In the genomic region with DNA sequence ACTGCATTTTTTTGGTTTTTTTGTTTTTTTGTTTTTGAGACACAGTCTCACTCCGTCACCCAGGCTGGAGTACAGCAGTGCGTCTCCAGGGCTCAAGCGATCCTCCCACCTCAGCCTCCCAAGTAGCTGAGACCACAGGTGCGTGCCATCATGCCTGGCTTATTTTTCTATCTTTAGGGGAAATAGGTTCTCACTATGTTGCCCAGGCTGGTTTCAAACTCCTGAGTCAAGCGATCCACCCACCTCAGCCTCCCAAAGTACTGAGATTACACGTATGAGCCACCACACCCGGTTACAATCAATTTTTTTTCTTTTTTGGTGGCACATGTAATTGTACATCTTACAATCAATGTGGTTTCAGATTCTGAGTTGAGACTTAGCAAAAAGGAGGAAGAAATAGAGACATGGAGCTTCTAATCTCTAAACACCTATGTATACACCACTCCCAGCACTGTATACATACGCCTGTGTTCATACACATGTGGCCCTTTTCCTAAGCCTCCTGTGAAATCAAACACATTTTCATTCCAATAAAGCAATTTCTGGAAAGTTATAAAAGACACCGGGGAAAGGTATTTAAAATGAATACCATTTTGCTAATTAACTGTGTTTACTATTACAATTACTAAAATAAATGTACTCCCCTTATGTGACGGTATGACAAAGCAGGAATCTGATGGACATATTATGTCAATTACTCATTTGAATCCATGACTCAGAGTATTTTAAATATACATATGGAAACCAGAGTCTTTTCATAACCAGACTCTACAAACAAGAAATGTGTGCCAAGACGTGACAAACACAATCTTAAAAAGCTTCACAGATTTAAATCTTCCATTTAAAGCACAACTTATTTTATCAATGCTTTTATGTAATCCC, we compare ENCODE assay signal across 10 cellular contexts. TPM values are rescaled to one million over a fixed set of nuclear protein-coding genes. Genes with fewer than 3 reads are reported as not detected.
DNase-seq lines count a peak whose midpoint lies in the region; ATAC-seq and TF ChIP-seq lines count a peak whose summit lies in the region.
"Had no signal": no experiment of that assay in that cellular context is flagged by ENCODE, and none has a peak within 500 bp of the region (broad histone marks: within the 10 kb centered on the region; RNA-seq: fewer than 3 reads in every experiment).

No MANE protein-coding gene starts in this region.

- no peak for TF ChIP-seq CTCF in foreskin fibroblast (IDR thresholded peaks at IDR 0.05; ENCODE audit: low read depth, low read length)

- 77 to 78% methylated on average over 11 of the region's 11 CpGs for WGBS in aorta, 2 donors

- peak overlapping the region; percentile 48 for H3K27ac ChIP-seq in temporal lobe (ENCODE audit: low read depth, low read length)
- H3K27ac ChIP-seq in aorta (ENCODE audit: low read depth in 1 of 2, low read length in 2 of 2) = no peak overlapping the region
- H3K27ac ChIP-seq: hepatocyte had no signal

- H3K27me3 ChIP-seq in aorta (ENCODE audit: control insufficient read depth in 1 of 2, insufficient read depth in 2 of 2, low read length in 1 of 2) = no peaks in the 10 kb centered on the region
- H3K27me3 ChIP-seq: hepatocyte had no signal

- ATAC-seq in aorta (ENCODE audit: low FRiP score) = no peak
- ATAC-seq in HG03108 (IDR thresholded peaks at IDR 0.05; ENCODE audit: unreplicated experiment) = no peak

- no peaks in the 10 kb centered on the region for H3K36me3 ChIP-seq in aorta (ENCODE audit: control insufficient read depth in 1 of 2, insufficient read depth in 2 of 2, low read length in 1 of 2)

- peak; percentile 68 for DNase-seq in activated effector memory CD4-positive, alpha-beta T cell treated with anti-CD3 and anti-CD28 coated beads, Interleukin-2, amount 50 U/mL, for 16 hours
- no peak for DNase-seq in activated effector memory CD4-positive, alpha-beta T cell treated with Interleukin-2 at 50 U/mL for 16 hours
- DNase-seq in activated T-cell treated with anti-CD3 and anti-CD28 coated beads, Interleukin-2, amount 50 U/mL, for 48 hours = peak; percentile 56 to 61
- DNase-seq in foreskin fibroblast = peak; percentile 69 to 84
- no peak for DNase-seq in aorta
- no peak for DNase-seq in SIG-M5 (lab: John Stamatoyannopoulos, UW)
- DNase-seq: activated gamma-delta T cell treated with Interleukin-2 at 50 U/mL for 16 hours had no signal

- no peak overlapping the region for H3K4me3 ChIP-seq in foreskin fibroblast (ENCODE audit: low read depth in 1 of 2, low read length in 2 of 2)
- no peak overlapping the region for H3K4me3 ChIP-seq in aorta (ENCODE audit: low read length in 2 of 2)
- H3K4me3 ChIP-seq: hepatocyte had no signal

- intact Hi-C loops in aorta (cut with DNase I) = no loop called here

- H3K4me1 ChIP-seq in aorta (ENCODE audit: control insufficient read depth in 1 of 2, insufficient read depth in 2 of 2, low read length in 2 of 2) = peaks cover 12 to 20% of the 10 kb centered on the region in 2 donors

- no peaks in the 10 kb centered on the region for H3K9me3 ChIP-seq in aorta (ENCODE audit: control insufficient read depth, low read length)

RNA-seq across cellular contexts. Expression of a gene that starts 40.9 kb away (rescaled TPM):
- 22.4 TPM for total RNA-seq in temporal lobe
- total RNA-seq in aorta = 10 to 100 TPM; 37.1 to 47.9 TPM
- 10 to 100 TPM in 1 of 2 donors, 1 to 10 TPM in 1; 8.1 to 23.9 TPM for polyA plus RNA-seq in aorta

Comparison
In these comparisons a context has a peak if more than half of its experiments do, and no peak if none do; other contexts are left out.
1. DNase-seq: peak in activated effector memory CD4-positive, alpha-beta T cell treated with anti-CD3 and anti-CD28 coated beads, Interleukin-2, amount 50 U/mL, for 16 hours (single experiment), activated T-cell treated with anti-CD3 and anti-CD28 coated beads, Interleukin-2, amount 50 U/mL, for 48 hours (2 of 2) and foreskin fibroblast (2 of 2); none in activated effector memory CD4-positive, alpha-beta T cell treated with Interleukin-2 at 50 U/mL for 16 hours (single experiment), aorta (0 of 2) and SIG-M5 (single experiment).